In genomic region chr5:149464796-149465489, GRCh38 we compare ENCODE assay signal across 9 cellular contexts.
DNase-seq lines count a peak whose midpoint lies in the region; ATAC-seq and TF ChIP-seq lines count a peak whose summit lies in the region.
"Had no signal": no experiment of that assay in that cellular context is flagged by ENCODE, and none has a peak within 500 bp of the region (broad histone marks: within the 10 kb centered on the region; RNA-seq: fewer than 3 reads in every experiment).

No MANE protein-coding gene starts in this region.

- CTCF ChIA-PET in OCI-LY7 (lab: Charles Lee; ENCODE audit: unreplicated experiment): no interaction called here

- DNase-seq in AG08395 (ENCODE audit: low spot score) (peak; percentile 76), RWPE2 (ENCODE audit: low spot score) (no peak), fibroblast of villous mesenchyme (ENCODE audit: low read depth) (peak; percentile 74), osteoblast (ENCODE audit: insufficient read length, low spot score, missing footprints) (peak; percentile 73), NCI-H2227 treated with DMSO at 0.1 percent for 48 hours (lab: John Stamatoyannopoulos, UW) (no peak), OCI-LY7 (ENCODE audit: low spot score) (no peak)
- DNase-seq: erythroblast had no signal

- H3K79me2 ChIP-seq in osteoblast (ENCODE audit: insufficient read depth, low read length) (no peaks in the 10 kb centered on the region), OCI-LY7 (ENCODE audit: insufficient read depth, low read depth, low read length) (no peaks in the 10 kb centered on the region)

- no peaks in the 10 kb centered on the region for H3K4me1 ChIP-seq in RWPE2 (ENCODE audit: insufficient read depth, poor library complexity, severe bottlenecking)
- peaks cover 22% of the 10 kb centered on the region for H3K4me1 ChIP-seq in osteoblast (ENCODE audit: insufficient read depth, low read length)
- peaks cover 16% of the 10 kb centered on the region for H3K4me1 ChIP-seq in OCI-LY7 (ENCODE audit: insufficient read depth, low read length, poor library complexity, severe bottlenecking)

- no TSS peak for BruUV-seq in OCI-LY7 (replicated peaks; lab: Mats Ljungman, UMichigan)

- no peaks in the 10 kb centered on the region for H3K27me3 ChIP-seq in RWPE2 (ENCODE audit: insufficient read depth, poor library complexity, severe bottlenecking)
- H3K27me3 ChIP-seq in osteoblast (ENCODE audit: insufficient read depth, low read length): no peaks in the 10 kb centered on the region

- H3K4me2 ChIP-seq in osteoblast (ENCODE audit: insufficient read depth, low read length): peak overlapping the region; percentile 24
- H3K4me2 ChIP-seq in OCI-LY7 (ENCODE audit: low read length): no peak overlapping the region

- TF ChIP-seq CTCF in RWPE2 (IDR thresholded peaks at IDR 0.05; ENCODE audit: poor library complexity, severe bottlenecking) (no peak), fibroblast of villous mesenchyme (IDR thresholded peaks at IDR 0.05; ENCODE audit: insufficient read depth, low read depth, low read length) (no peak), osteoblast (IDR thresholded peaks at IDR 0.05; ENCODE audit: extremely low read depth, low read depth, low read length) (no peak), OCI-LY7 (conservative IDR thresholded peaks at IDR 0.05; ENCODE audit: low read length) (no peak)

- ATAC-seq in RWPE2 (ENCODE audit: low read depth): peak; percentile 64
- no peak for ATAC-seq in GM18873 (IDR thresholded peaks at IDR 0.05; ENCODE audit: low FRiP score, unreplicated experiment)
- no peak for ATAC-seq in HG03457 (IDR thresholded peaks at IDR 0.05; ENCODE audit: unreplicated experiment)

- H3K9me3 ChIP-seq in RWPE2 (ENCODE audit: severe bottlenecking): no peaks in the 10 kb centered on the region
- H3K9me3 ChIP-seq in osteoblast (ENCODE audit: low read depth, low read length): no peaks in the 10 kb centered on the region
- H3K9me3 ChIP-seq in OCI-LY7 (ENCODE audit: low read length): no peaks in the 10 kb centered on the region

- H3K36me3 ChIP-seq in RWPE2 (ENCODE audit: low read depth) (no peaks in the 10 kb centered on the region), osteoblast (ENCODE audit: insufficient read depth, low read length) (no peaks in the 10 kb centered on the region), OCI-LY7 (ENCODE audit: insufficient read depth, low read length) (no peaks in the 10 kb centered on the region)

- H2AFZ ChIP-seq in osteoblast (ENCODE audit: low read length) (peak overlapping the region; percentile 82), OCI-LY7 (ENCODE audit: low read length) (no peak overlapping the region)

- POLR2A ChIA-PET in OCI-LY7 (lab: Charles Lee): interaction anchor here (0.6 to 1.7 kb wide), 3 partner anchors 19 to 117 kb away, joined by 3 to 6 read pairs (median 5); no protein-coding TSS in a partner anchor

- H3K27ac ChIP-seq in RWPE2 (ENCODE audit: poor library complexity, severe bottlenecking): no peak overlapping the region
- H3K27ac ChIP-seq in osteoblast (ENCODE audit: low read depth, low read length): peak overlapping the region; percentile 64
- no peak overlapping the region for H3K27ac ChIP-seq in OCI-LY7 (ENCODE audit: low read depth, low read length, poor library complexity, severe bottlenecking)

- H3K4me3 ChIP-seq in RWPE2 (ENCODE audit: severe bottlenecking) (no peak overlapping the region), fibroblast of villous mesenchyme (ENCODE audit: low read depth, low read length) (no peak overlapping the region), osteoblast (ENCODE audit: insufficient read depth, low read length) (no peak overlapping the region), OCI-LY7 (ENCODE audit: low read depth, low read length, poor library complexity, severe bottlenecking) (no peak overlapping the region)

- no peaks in the 10 kb centered on the region for H3K9me2 ChIP-seq in OCI-LY7 (ENCODE audit: insufficient read depth, low read length)

- intact Hi-C loops in OCI-LY7 (cut with micrococcal nuclease; ENCODE audit: unreplicated experiment): no loop called here

- no peaks in the 10 kb centered on the region for H4K20me1 ChIP-seq in osteoblast (ENCODE audit: insufficient read depth, low read length)
- H4K20me1 ChIP-seq in OCI-LY7 (ENCODE audit: insufficient read depth, low read length): no peaks in the 10 kb centered on the region

Comparison
In these comparisons a context has a peak if more than half of its experiments do, and no peak if none do; other contexts are left out.
1. DNase-seq: peak in AG08395 (single experiment), fibroblast of villous mesenchyme (single experiment) and osteoblast (single experiment); none in RWPE2 (single experiment), NCI-H2227 treated with DMSO at 0.1 percent for 48 hours (single experiment) and OCI-LY7 (single experiment).